Comparison of ENCODE assay signal across 20 cellular contexts in the genomic region with DNA sequence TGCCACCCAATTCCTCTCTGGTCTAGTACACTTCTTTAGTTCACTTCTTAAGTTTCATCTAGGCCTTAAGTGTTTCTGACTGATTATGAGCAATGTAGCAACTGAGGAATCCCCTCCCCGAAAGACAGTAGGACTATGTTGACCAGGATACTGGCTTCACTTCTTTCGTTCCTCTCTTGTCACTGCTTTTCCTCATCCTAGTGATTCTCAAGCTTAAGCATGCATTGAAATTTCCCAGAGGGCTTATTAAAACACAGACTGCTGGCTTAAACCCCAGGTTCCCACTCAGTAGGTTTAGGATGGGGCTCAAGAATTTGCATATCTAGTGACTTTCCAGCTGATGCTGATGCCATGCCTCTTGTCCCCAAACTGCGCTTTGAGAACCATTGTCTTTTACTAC.
"Had no signal": no experiment of that assay in that cellular context is flagged by ENCODE, and none has a peak within 500 bp of the region (broad histone marks: within the 10 kb centered on the region; RNA-seq: fewer than 3 reads in every experiment).

No MANE protein-coding gene starts in this region.

- H3K36me3 Mint-ChIP-seq: activated naive CD8-positive, alpha-beta T cell; mesothelial cell of epicardium; natural killer cell had no signal

- ATAC-seq: natural killer cell, psoas muscle had no signal

- DNase-seq: activated gamma-delta T cell treated with Interleukin-2 at 50 U/mL for 16 hours; activated T-cell treated with anti-CD3 and anti-CD28 coated beads, Interleukin-2, amount 50 U/mL, for 1 hour; adrenal gland; brain microvascular endothelial cell; caudate nucleus; effector CD4-positive, alpha-beta T cell; foreskin fibroblast; kidney; natural killer cell; psoas muscle; spleen; stimulated activated CD4-positive, alpha-beta T cell treated with anti-CD3 and anti-CD28 coated beads, Interleukin-4, amount 100 ng/mL, for 1 hour; stimulated activated naive CD4-positive, alpha-beta T cell treated with Interleukin-2 at 50 U/mL for 16 hours; T-helper 9 cell; upper lobe of left lung had no signal

- H3K27me3 ChIP-seq: adrenal gland, ascending aorta, brain microvascular endothelial cell, right atrium auricular region, spleen, upper lobe of left lung had no signal

- H3K27ac ChIP-seq: adrenal gland, ascending aorta, brain microvascular endothelial cell, psoas muscle, right atrium auricular region, spleen, upper lobe of left lung had no signal

- H3K4me1 ChIP-seq: adrenal gland, ascending aorta, psoas muscle, right atrium auricular region, upper lobe of left lung had no signal

- H3K27me3 Mint-ChIP-seq: dendritic cell treated with granulocyte-macrophage colony-stimulating factor and Interleukin-4, amounts not matched to agents 40 ng/mL and 50 ng/mL, for 4 days had no signal

- H3K4me3 ChIP-seq: adrenal gland, ascending aorta, psoas muscle, right atrium auricular region, spleen, upper lobe of left lung had no signal

- H3K9me3 ChIP-seq: adrenal gland, ascending aorta, psoas muscle, right atrium auricular region, spleen, upper lobe of left lung had no signal

- H3K36me3 ChIP-seq: adrenal gland, ascending aorta, brain microvascular endothelial cell, right atrium auricular region, spleen, upper lobe of left lung had no signal

- H3K27ac Mint-ChIP-seq: activated naive CD8-positive, alpha-beta T cell; dendritic cell treated with granulocyte-macrophage colony-stimulating factor and Interleukin-4, amounts not matched to agents 40 ng/mL and 50 ng/mL, for 4 days; mesothelial cell of epicardium; natural killer cell had no signal

- H3K9me3 Mint-ChIP-seq: dendritic cell treated with granulocyte-macrophage colony-stimulating factor and Interleukin-4, amounts not matched to agents 40 ng/mL and 50 ng/mL, for 4 days; mesothelial cell of epicardium; natural killer cell had no signal

- H3K4me1 Mint-ChIP-seq: natural killer cell had no signal

- H3K4me3 Mint-ChIP-seq: activated naive CD8-positive, alpha-beta T cell; dendritic cell treated with granulocyte-macrophage colony-stimulating factor and Interleukin-4, amounts not matched to agents 40 ng/mL and 50 ng/mL, for 4 days; mesothelial cell of epicardium; natural killer cell had no signal
